Comparison of ENCODE assay signal across 14 cellular contexts in the genomic region with DNA sequence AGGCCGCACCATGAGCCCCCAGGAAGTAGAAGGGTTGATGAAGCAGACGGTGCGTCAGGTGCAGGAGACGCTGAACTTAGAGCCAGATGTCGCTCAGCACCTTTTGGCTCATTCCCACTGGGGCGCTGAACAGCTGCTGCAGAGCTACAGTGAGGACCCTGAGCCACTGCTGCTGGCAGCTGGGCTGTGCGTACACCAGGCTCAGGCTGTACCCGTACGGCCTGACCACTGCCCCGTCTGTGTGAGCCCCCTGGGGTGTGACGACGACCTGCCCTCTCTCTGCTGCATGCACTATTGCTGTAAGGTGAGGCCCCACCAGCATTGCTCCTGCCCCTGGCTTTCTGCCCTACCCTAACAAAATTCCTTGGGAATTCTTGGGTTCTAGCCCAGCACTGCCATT. TPM values are rescaled to one million over a fixed set of nuclear protein-coding genes. Genes with fewer than 3 reads are reported as not detected.
"Had no signal": no experiment of that assay in that cellular context is flagged by ENCODE, and none has a peak within 500 bp of the region (broad histone marks: within the 10 kb centered on the region; RNA-seq: fewer than 3 reads in every experiment).

No MANE protein-coding gene starts in this region.

- H3K4me1 Mint-ChIP-seq: central memory CD8-positive, alpha-beta T cell had no signal

- DNase-seq: activated CD4-positive, alpha-beta T cell treated with anti-CD3 and anti-CD28 coated beads, Interleukin-2, amount 50 U/mL, for 4 hours; anterior cingulate cortex; erythroblast; head of caudate nucleus; kidney; mammary epithelial cell; midbrain; sigmoid colon; stimulated activated CD4-positive, alpha-beta T cell treated with anti-CD3 and anti-CD28 coated beads, Interleukin-4, amount 100 ng/mL, for 24 hours had no signal

- ATAC-seq: left lung; stimulated activated memory B cell treated with anti-CD40 and anti-IgM and Interleukin-4, amounts not matched to agents 10 μg/mL and 1 μg/mL and 100 μg/mL, for 72 hours had no signal

- H3K9me3 Mint-ChIP-seq: activated naive CD8-positive, alpha-beta T cell treated with anti-CD3 and anti-CD28 coated beads, Interleukin-2, amount 10 ng/mL, durations not matched to agents 7 days and 5 days; central memory CD8-positive, alpha-beta T cell; nephron; stimulated activated memory B cell treated with anti-CD40 and anti-IgM and Interleukin-4, amounts not matched to agents 10 μg/mL and 1 μg/mL and 100 μg/mL, for 72 hours had no signal

- H3K27ac Mint-ChIP-seq: activated naive CD8-positive, alpha-beta T cell treated with anti-CD3 and anti-CD28 coated beads, Interleukin-2, amount 10 ng/mL, durations not matched to agents 7 days and 5 days; nephron; stimulated activated memory B cell treated with anti-CD40 and anti-IgM and Interleukin-4, amounts not matched to agents 10 μg/mL and 1 μg/mL and 100 μg/mL, for 72 hours had no signal

- H3K27me3 Mint-ChIP-seq: activated naive CD8-positive, alpha-beta T cell treated with anti-CD3 and anti-CD28 coated beads, Interleukin-2, amount 10 ng/mL, durations not matched to agents 7 days and 5 days; central memory CD8-positive, alpha-beta T cell; stimulated activated memory B cell treated with anti-CD40 and anti-IgM and Interleukin-4, amounts not matched to agents 10 μg/mL and 1 μg/mL and 100 μg/mL, for 72 hours had no signal

- H3K4me3 Mint-ChIP-seq: activated naive CD8-positive, alpha-beta T cell treated with anti-CD3 and anti-CD28 coated beads, Interleukin-2, amount 10 ng/mL, durations not matched to agents 7 days and 5 days; central memory CD8-positive, alpha-beta T cell; nephron; stimulated activated memory B cell treated with anti-CD40 and anti-IgM and Interleukin-4, amounts not matched to agents 10 μg/mL and 1 μg/mL and 100 μg/mL, for 72 hours had no signal

RNA-seq across cellular contexts. Expression of a gene that starts 27.1 kb away (rescaled TPM):
- total RNA-seq: activated naive CD8-positive, alpha-beta T cell treated with anti-CD3 and anti-CD28 coated beads, Interleukin-2, amount 10 ng/mL, durations not matched to agents 7 days and 5 days had no signal
